39 cellular contexts compared by ENCODE assay signal in the genomic region with DNA sequence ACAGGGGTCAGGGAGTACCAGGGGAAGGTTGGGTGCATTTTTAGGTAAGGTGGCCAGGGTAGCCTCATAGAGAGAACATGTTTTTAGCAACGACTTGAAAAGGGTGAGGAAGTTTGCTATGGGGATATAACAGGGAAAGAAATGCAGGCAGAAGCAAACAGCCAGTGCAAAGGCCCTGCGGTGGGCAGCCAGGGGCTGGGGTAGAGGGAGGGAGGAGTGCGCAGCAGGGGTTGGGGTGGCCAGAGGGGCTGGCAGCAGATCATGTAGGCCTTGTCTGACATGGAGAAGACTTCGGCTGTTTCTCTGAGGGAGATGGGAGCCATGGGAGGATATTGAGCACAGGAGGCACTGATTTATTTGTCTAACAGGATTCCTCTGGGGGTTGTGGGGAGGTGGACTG.
"Had no signal": no experiment of that assay in that cellular context is flagged by ENCODE, and none has a peak within 500 bp of the region (broad histone marks: within the 10 kb centered on the region; RNA-seq: fewer than 3 reads in every experiment).

No MANE protein-coding gene starts in this region.

- H3K4me3 ChIP-seq: ascending aorta, cardiac muscle cell had no signal

- H3K9me3 ChIP-seq: ascending aorta had no signal

- H3K27me3 Mint-ChIP-seq: activated B cell treated with CpG ODN at 0.5 μM for 24 hours; activated CD4-positive, alpha-beta T cell treated with anti-CD3 and anti-CD28 coated beads, Interleukin-2, amount 10 ng/mL, durations not matched to agents 24 days and 14 days; activated naive CD4-positive, alpha-beta T cell treated with anti-CD3 and anti-CD28 coated beads, Interleukin-2, amount 10 ng/mL, durations not matched to agents 7 days and 5 days; activated naive CD8-positive, alpha-beta T cell treated with anti-CD3 and anti-CD28 coated beads, Interleukin-2, amount 10 ng/mL, durations not matched to agents 7 days and 5 days; central memory CD8-positive, alpha-beta T cell had no signal

- ATAC-seq: activated CD8-positive, alpha-beta T cell treated with anti-CD3 and anti-CD28 coated beads for 36 hours; activated naive CD8-positive, alpha-beta T cell treated with anti-CD3 and anti-CD28 coated beads, Interleukin-2, amount 50 U/mL, for 24 hours; activated T-cell treated with anti-CD3 and anti-CD28 coated beads, Interleukin-2, amount 50 U/mL, for 4 hours; activated T-cell treated with anti-CD3 and anti-CD28 coated beads, Interleukin-2, amount 50 U/mL, for 72 hours; activated T-helper 17 cell treated with anti-CD3 and anti-CD28 coated beads, Interleukin-2, amount 50 U/mL, for 72 hours had no signal

- H3K36me3 ChIP-seq: ascending aorta, cardiac muscle cell had no signal

- FAIRE-seq: bronchial epithelial cell, TTC549 had no signal

- H3K4me1 Mint-ChIP-seq: activated B cell treated with CpG ODN at 0.5 μM for 24 hours; activated CD4-positive, alpha-beta T cell treated with anti-CD3 and anti-CD28 coated beads, Interleukin-2, amount 10 ng/mL, durations not matched to agents 24 days and 14 days; activated naive CD4-positive, alpha-beta T cell treated with anti-CD3 and anti-CD28 coated beads, Interleukin-2, amount 10 ng/mL, durations not matched to agents 7 days and 5 days; activated naive CD4-positive, alpha-beta T cell treated with anti-CD3 and anti-CD28 coated beads, Interleukin-2, amount 50 U/mL, for 24 hours; activated naive CD8-positive, alpha-beta T cell treated with anti-CD3 and anti-CD28 coated beads, Interleukin-2, amount 10 ng/mL, durations not matched to agents 7 days and 5 days; activated naive CD8-positive, alpha-beta T cell treated with anti-CD3 and anti-CD28 coated beads, Interleukin-2, amount 50 U/mL, for 24 hours; activated T-helper 17 cell treated with anti-CD3 and anti-CD28 coated beads, Interleukin-2, amount 50 U/mL, for 72 hours; central memory CD8-positive, alpha-beta T cell had no signal

- H3K9me3 Mint-ChIP-seq: activated B cell treated with CpG ODN at 0.5 μM for 24 hours; activated CD4-positive, alpha-beta memory T cell treated with anti-CD3 and anti-CD28 coated beads for 36 hours; activated CD4-positive, alpha-beta T cell treated with anti-CD3 and anti-CD28 coated beads, Interleukin-2, amount 10 ng/mL, durations not matched to agents 24 days and 14 days; activated CD8-positive, alpha-beta T cell treated with anti-CD3 and anti-CD28 coated beads for 36 hours; activated naive CD4-positive, alpha-beta T cell treated with anti-CD3 and anti-CD28 coated beads, Interleukin-2, amount 10 ng/mL, durations not matched to agents 7 days and 5 days; activated naive CD4-positive, alpha-beta T cell treated with anti-CD3 and anti-CD28 coated beads, Interleukin-2, amount 50 U/mL, for 24 hours; activated naive CD8-positive, alpha-beta T cell treated with anti-CD3 and anti-CD28 coated beads, Interleukin-2, amount 10 ng/mL, durations not matched to agents 7 days and 5 days; activated naive CD8-positive, alpha-beta T cell treated with anti-CD3 and anti-CD28 coated beads, Interleukin-2, amount 50 U/mL, for 24 hours; activated T-cell treated with anti-CD3 and anti-CD28 coated beads, Interleukin-2, amount 50 U/mL, for 72 hours; activated T-helper 1 cell treated with anti-CD3 and anti-CD28 coated beads, Interleukin-12 subunit alpha, Interleukin-12 subunit beta, Interleukin-2, Interleukin-4 antibody, amounts not matched to agents 30 ng/mL and 10 ng/mL and 1 ng/mL, durations not matched to agents 14 hours and 24 hours and 36 hours; activated T-helper 17 cell treated with anti-CD3 and anti-CD28 coated beads, Interleukin-2, amount 50 U/mL, for 72 hours; brain; central memory CD8-positive, alpha-beta T cell; T-helper 1 cell treated with Interleukin-12 subunit alpha and Interleukin-12 subunit beta and Interleukin-4 antibody, amounts not matched to agents 30 μg/mL and 1 μg/mL, for 36 hours; T-helper 2 cell treated with Interferon-gamma antibody and Interleukin-4, amounts not matched to agents 5 μg/mL and 100 μg/mL, for 36 hours had no signal

- H3K27ac Mint-ChIP-seq: activated B cell treated with CpG ODN at 0.5 μM for 24 hours; activated CD4-positive, alpha-beta memory T cell treated with anti-CD3 and anti-CD28 coated beads for 36 hours; activated CD4-positive, alpha-beta T cell treated with anti-CD3 and anti-CD28 coated beads, Interleukin-2, amount 10 ng/mL, durations not matched to agents 24 days and 14 days; activated CD8-positive, alpha-beta T cell treated with anti-CD3 and anti-CD28 coated beads for 36 hours; activated naive CD4-positive, alpha-beta T cell treated with anti-CD3 and anti-CD28 coated beads, Interleukin-2, amount 10 ng/mL, durations not matched to agents 7 days and 5 days; activated naive CD4-positive, alpha-beta T cell treated with anti-CD3 and anti-CD28 coated beads, Interleukin-2, amount 50 U/mL, for 24 hours; activated naive CD8-positive, alpha-beta T cell; activated naive CD8-positive, alpha-beta T cell treated with anti-CD3 and anti-CD28 coated beads, Interleukin-2, amount 10 ng/mL, durations not matched to agents 7 days and 5 days; activated naive CD8-positive, alpha-beta T cell treated with anti-CD3 and anti-CD28 coated beads, Interleukin-2, amount 50 U/mL, for 24 hours; activated T-cell treated with anti-CD3 and anti-CD28 coated beads, Interleukin-2, amount 50 U/mL, for 72 hours; activated T-helper 1 cell treated with anti-CD3 and anti-CD28 coated beads, Interleukin-12 subunit alpha, Interleukin-12 subunit beta, Interleukin-2, Interleukin-4 antibody, amounts not matched to agents 30 ng/mL and 10 ng/mL and 1 ng/mL, durations not matched to agents 14 hours and 24 hours and 36 hours; activated T-helper 17 cell treated with anti-CD3 and anti-CD28 coated beads, Interleukin-2, amount 50 U/mL, for 72 hours; T-helper 1 cell treated with Interleukin-12 subunit alpha and Interleukin-12 subunit beta and Interleukin-4 antibody, amounts not matched to agents 30 μg/mL and 1 μg/mL, for 36 hours; T-helper 2 cell treated with Interferon-gamma antibody and Interleukin-4, amounts not matched to agents 5 μg/mL and 100 μg/mL, for 36 hours had no signal

- DNase-seq: activated B cell treated with CpG ODN at 0.5 μM for 24 hours; activated CD4-positive, alpha-beta memory T cell treated with anti-CD3 and anti-CD28 coated beads for 36 hours; activated CD4-positive, alpha-beta T cell treated with anti-CD3 and anti-CD28 coated beads for 4 hours; activated CD4-positive, alpha-beta T cell treated with anti-CD3 and anti-CD28 coated beads, Interleukin-2, amount 10 ng/mL, durations not matched to agents 24 days and 14 days; activated CD4-positive, alpha-beta T cell treated with anti-CD3 and anti-CD28 coated beads, Interleukin-2, amount 50 U/mL, for 1 hour; activated CD4-positive, alpha-beta T cell treated with anti-CD3 and anti-CD28 coated beads, Interleukin-2, amount 50 U/mL, for 4 hours; activated CD4-positive, CD25-positive, alpha-beta regulatory T cell treated with anti-CD3 and anti-CD28 coated beads, Interleukin-2, amount 50 U/mL, for 72 hours; activated CD8-positive, alpha-beta memory T cell treated with anti-CD3 and anti-CD28 coated beads, Interleukin-2, amount 50 U/mL, for 4 hours; activated CD8-positive, alpha-beta T cell treated with anti-CD3 and anti-CD28 coated beads for 36 hours; activated effector memory CD4-positive, alpha-beta T cell treated with anti-CD3 and anti-CD28 coated beads, Interleukin-2, amount 50 U/mL, for 16 hours; activated gamma-delta T cell treated with Interleukin-2 at 50 U/mL for 16 hours; activated naive CD4-positive, alpha-beta T cell; activated naive CD4-positive, alpha-beta T cell treated with anti-CD3 and anti-CD28 coated beads, Interleukin-2, amount 10 ng/mL, durations not matched to agents 7 days and 5 days; activated naive CD8-positive, alpha-beta T cell treated with anti-CD3 and anti-CD28 coated beads, Interleukin-2, amount 10 ng/mL, durations not matched to agents 7 days and 5 days; activated naive CD8-positive, alpha-beta T cell treated with anti-CD3 and anti-CD28 coated beads, Interleukin-2, amount 50 U/mL, for 24 hours; activated T-cell treated with anti-CD3 and anti-CD28 coated beads for 4 hours; activated T-cell treated with anti-CD3 and anti-CD28 coated beads, Interleukin-2, amount 50 U/mL, for 1 hour; activated T-cell treated with anti-CD3 and anti-CD28 coated beads, Interleukin-2, amount 50 U/mL, for 4 hours; activated T-cell treated with anti-CD3 and anti-CD28 coated beads, Interleukin-2, amount 50 U/mL, for 72 hours; amygdala; anterior cingulate cortex; caudate nucleus; cerebellar nuclear complex; T-helper 1 cell; T-helper 2 cell; T-helper 9 cell had no signal

- H3K4me3 Mint-ChIP-seq: activated B cell treated with CpG ODN at 0.5 μM for 24 hours; activated CD4-positive, alpha-beta memory T cell treated with anti-CD3 and anti-CD28 coated beads for 36 hours; activated CD4-positive, alpha-beta T cell treated with anti-CD3 and anti-CD28 coated beads, Interleukin-2, amount 10 ng/mL, durations not matched to agents 24 days and 14 days; activated CD8-positive, alpha-beta T cell treated with anti-CD3 and anti-CD28 coated beads for 36 hours; activated naive CD4-positive, alpha-beta T cell treated with anti-CD3 and anti-CD28 coated beads, Interleukin-2, amount 10 ng/mL, durations not matched to agents 7 days and 5 days; activated naive CD4-positive, alpha-beta T cell treated with anti-CD3 and anti-CD28 coated beads, Interleukin-2, amount 50 U/mL, for 24 hours; activated naive CD8-positive, alpha-beta T cell; activated naive CD8-positive, alpha-beta T cell treated with anti-CD3 and anti-CD28 coated beads, Interleukin-2, amount 10 ng/mL, durations not matched to agents 7 days and 5 days; activated naive CD8-positive, alpha-beta T cell treated with anti-CD3 and anti-CD28 coated beads, Interleukin-2, amount 50 U/mL, for 24 hours; activated T-cell treated with anti-CD3 and anti-CD28 coated beads, Interleukin-2, amount 50 U/mL, for 4 hours; activated T-cell treated with anti-CD3 and anti-CD28 coated beads, Interleukin-2, amount 50 U/mL, for 72 hours; activated T-helper 1 cell treated with anti-CD3 and anti-CD28 coated beads, Interleukin-12 subunit alpha, Interleukin-12 subunit beta, Interleukin-2, Interleukin-4 antibody, amounts not matched to agents 30 ng/mL and 10 ng/mL and 1 ng/mL, durations not matched to agents 14 hours and 24 hours and 36 hours; activated T-helper 17 cell treated with anti-CD3 and anti-CD28 coated beads, Interleukin-2, amount 50 U/mL, for 72 hours; brain; central memory CD8-positive, alpha-beta T cell; T-helper 1 cell treated with Interleukin-12 subunit alpha and Interleukin-12 subunit beta and Interleukin-4 antibody, amounts not matched to agents 30 μg/mL and 1 μg/mL, for 36 hours; T-helper 2 cell treated with Interferon-gamma antibody and Interleukin-4, amounts not matched to agents 5 μg/mL and 100 μg/mL, for 36 hours had no signal

- H3K27ac ChIP-seq: ascending aorta, cardiac muscle cell, VCaP had no signal

- H3K36me3 Mint-ChIP-seq: activated CD4-positive, alpha-beta memory T cell treated with anti-CD3 and anti-CD28 coated beads for 36 hours; activated naive CD4-positive, alpha-beta T cell treated with anti-CD3 and anti-CD28 coated beads, Interleukin-2, amount 10 ng/mL, durations not matched to agents 7 days and 5 days; activated naive CD4-positive, alpha-beta T cell treated with anti-CD3 and anti-CD28 coated beads, Interleukin-2, amount 50 U/mL, for 24 hours; activated naive CD8-positive, alpha-beta T cell; activated naive CD8-positive, alpha-beta T cell treated with anti-CD3 and anti-CD28 coated beads, Interleukin-2, amount 10 ng/mL, durations not matched to agents 7 days and 5 days; brain had no signal

- H3K27me3 ChIP-seq: ascending aorta had no signal

- H3K4me1 ChIP-seq: ascending aorta had no signal
